In the genomic region with DNA sequence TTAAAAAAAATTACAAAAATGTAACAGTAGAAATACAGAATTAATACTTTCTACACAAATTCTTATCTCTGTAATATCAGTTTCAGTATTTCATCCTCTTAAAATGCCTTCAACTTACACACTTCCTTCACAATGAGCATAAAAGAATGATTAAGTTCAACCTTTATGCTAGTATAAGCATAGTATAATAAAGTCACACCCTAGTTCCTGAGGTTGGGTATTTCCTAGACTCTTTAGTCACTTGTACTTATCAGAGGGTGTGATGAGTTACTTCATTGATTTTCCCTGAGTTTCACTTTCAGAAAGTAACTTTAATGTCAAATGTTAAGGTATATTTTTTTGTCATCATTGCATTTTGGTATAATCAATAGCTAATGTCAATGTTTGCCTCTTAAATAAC, we compare ENCODE assay signal across 14 cellular contexts.
DNase-seq lines count a peak whose midpoint lies in the region; ATAC-seq and TF ChIP-seq lines count a peak whose summit lies in the region.
"Had no signal": no experiment of that assay in that cellular context is flagged by ENCODE, and none has a peak within 500 bp of the region (broad histone marks: within the 10 kb centered on the region; RNA-seq: fewer than 3 reads in every experiment).

No MANE protein-coding gene starts in this region.

- H3K27me3 ChIP-seq in mucosa of rectum (ENCODE audit: control insufficient read depth in 2 of 2, insufficient read depth in 2 of 2, low read length in 2 of 2) (no peaks in the 10 kb centered on the region), SJCRH30 (no peaks in the 10 kb centered on the region)
- H3K27me3 ChIP-seq: SJSA1 had no signal

- DNase-seq in HPDE6-E6E7 (ENCODE audit: extremely low spot score) (peak; percentile 23), SJCRH30 (no peak), substantia nigra (lab: John Stamatoyannopoulos, UW) (no peak), progenitor cell of endocrine pancreas (ENCODE audit: low spot score, unreplicated experiment) (no peak)
- DNase-seq: DND-41; effector CD4-positive, alpha-beta T cell; NCI-H1436; right cardiac atrium had no signal

- H3K4me1 ChIP-seq in mucosa of rectum (ENCODE audit: control insufficient read depth in 2 of 2, insufficient read depth in 2 of 2, low read length in 2 of 2) = peaks cover 8 to 25% of the 10 kb centered on the region in 2 donors
- H3K4me1 ChIP-seq in SJCRH30 = 0 out of 2 replicates have a peak, but pooled peaks cover 8% of the 10 kb centered on the region

- H3K9me3 Mint-ChIP-seq in progenitor cell of endocrine pancreas (ENCODE audit: low read depth) = no peaks in the 10 kb centered on the region
- H3K9me3 Mint-ChIP-seq: stimulated activated naive CD8-positive, alpha-beta T cell treated with anti-CD3 and anti-CD28 coated beads, Interleukin-15, Interleukin-2, amounts not matched to agents 100 ng/mL and 50 ng/mL, for 24 hours had no signal

- no peaks in the 10 kb centered on the region for H3K36me3 Mint-ChIP-seq in progenitor cell of endocrine pancreas (ENCODE audit: insufficient read depth)

- H3K36me3 ChIP-seq in mucosa of rectum (ENCODE audit: control insufficient read depth in 2 of 2, insufficient read depth in 2 of 2, low read length in 2 of 2) = no peaks in the 10 kb centered on the region
- H3K36me3 ChIP-seq in SJCRH30 = no peaks in the 10 kb centered on the region
- H3K36me3 ChIP-seq: SJSA1 had no signal

- peaks cover 17% of the 10 kb centered on the region for H3K4me1 Mint-ChIP-seq in progenitor cell of endocrine pancreas (ENCODE audit: low read depth)

- peak overlapping the region in 1 of 2 donors; percentile 45 for H3K9ac ChIP-seq in mucosa of rectum (ENCODE audit: low read depth in 1 of 2, low read length in 2 of 2)

- H3K27ac Mint-ChIP-seq in progenitor cell of endocrine pancreas = no peak overlapping the region
- H3K27ac Mint-ChIP-seq: stimulated activated naive CD8-positive, alpha-beta T cell treated with anti-CD3 and anti-CD28 coated beads, Interleukin-15, Interleukin-2, amounts not matched to agents 100 ng/mL and 50 ng/mL, for 24 hours had no signal

- H3K4me3 ChIP-seq in mucosa of rectum (ENCODE audit: low read length in 2 of 2) = peak overlapping the region in 1 of 2 donors; percentile 42
- H3K4me3 ChIP-seq in SJCRH30 = no peak overlapping the region
- H3K4me3 ChIP-seq: SJSA1 had no signal

- no peak overlapping the region for H3K4me3 Mint-ChIP-seq in progenitor cell of endocrine pancreas (ENCODE audit: low read depth)

- ATAC-seq in GM18511 (IDR thresholded peaks at IDR 0.05; ENCODE audit: unreplicated experiment) (peak; percentile 87), GM21786 (IDR thresholded peaks at IDR 0.05; ENCODE audit: unreplicated experiment) (peak; percentile 91), GM21515 (IDR thresholded peaks at IDR 0.05; ENCODE audit: unreplicated experiment) (no peak)
- ATAC-seq: right cardiac atrium had no signal

- TF ChIP-seq CTCF in progenitor cell of endocrine pancreas (IDR thresholded peaks at IDR 0.05; ENCODE audit: unreplicated experiment) = no peak

- peaks cover 3% of the 10 kb centered on the region for H3K27me3 Mint-ChIP-seq in progenitor cell of endocrine pancreas

- peak overlapping the region; percentile 85 to 88 for H3K27ac ChIP-seq in mucosa of rectum (ENCODE audit: low read depth in 2 of 2, low read length in 2 of 2)
- H3K27ac ChIP-seq in SJCRH30 = no peak overlapping the region
- H3K27ac ChIP-seq in substantia nigra (ENCODE audit: low read depth, low read length, poor library complexity, severe bottlenecking) = no peak overlapping the region
- H3K27ac ChIP-seq: SJSA1 had no signal

- H3K9me3 ChIP-seq in mucosa of rectum (ENCODE audit: control insufficient read depth in 2 of 2, low read length in 2 of 2) = no peaks in the 10 kb centered on the region
- no peaks in the 10 kb centered on the region for H3K9me3 ChIP-seq in SJCRH30 (replicated peaks)
- H3K9me3 ChIP-seq: SJSA1 had no signal

Comparison
In these comparisons a context has a peak if more than half of its experiments do, and no peak if none do; other contexts are left out.
1. H3K27ac ChIP-seq: peak in mucosa of rectum (2 of 2); none in SJCRH30 (single experiment) and substantia nigra (single experiment).